In the genomic region with DNA sequence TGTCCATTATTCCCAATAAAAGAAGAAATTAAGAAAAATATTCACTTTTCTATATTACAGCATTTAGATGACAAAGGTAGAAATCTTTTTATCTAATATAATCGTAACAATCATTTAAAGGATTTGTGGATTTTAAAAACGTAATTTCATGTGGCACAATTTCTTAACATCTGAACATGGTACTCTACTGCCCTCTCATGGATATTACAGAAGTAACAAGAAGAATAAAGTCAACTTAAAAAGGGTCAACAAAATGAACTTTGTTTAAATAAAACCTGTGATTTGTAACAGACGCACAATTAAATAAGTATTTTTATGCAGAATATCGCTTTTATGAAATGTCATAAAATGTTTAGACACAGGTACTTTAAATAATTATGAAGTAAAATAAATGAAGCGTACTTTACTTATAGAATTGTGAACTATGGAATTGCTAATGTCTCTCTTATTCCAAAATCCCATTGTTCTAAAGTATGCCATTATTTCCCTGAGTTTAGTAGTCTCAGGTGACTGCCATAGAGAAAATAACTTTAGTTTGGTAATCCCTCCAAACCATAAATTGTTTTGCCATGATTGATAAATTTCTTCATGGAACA, we compare ENCODE assay signal across 8 cellular contexts.
DNase-seq lines count a peak whose midpoint lies in the region; ATAC-seq, FAIRE-seq and TF ChIP-seq lines count a peak whose summit lies in the region.

No MANE protein-coding gene starts in this region.

- ATAC-seq in WTC11 (no peak), GM19023 (IDR thresholded peaks at IDR 0.05; ENCODE audit: unreplicated experiment) (no peak), HG02885 (IDR thresholded peaks at IDR 0.05; ENCODE audit: poor library complexity, unreplicated experiment) (no peak), HG03521 (IDR thresholded peaks at IDR 0.05; ENCODE audit: unreplicated experiment) (no peak)

- H3K4me1 Mint-ChIP-seq in WTC11, result peaks cover 5% of the 10 kb centered on the region

- CTCF ChIA-PET in WTC11 (lab: Charles Lee), result no interaction called here

- no peaks in the 10 kb centered on the region for H3K36me3 Mint-ChIP-seq in WTC11

- POLR2A ChIA-PET in WTC11 (lab: Charles Lee), result no interaction called here

- TF ChIP-seq CTCF in D721Med (IDR thresholded peaks at IDR 0.05; ENCODE audit: insufficient read depth, missing control alignments) (peak; percentile 80), LNCAP (IDR thresholded peaks at IDR 0.05) (peak; percentile 73), WTC11 (IDR thresholded peaks at IDR 0.05) (peak; percentile 41; the same call in 1 of the 2 replicates)

- no peaks in the 10 kb centered on the region for H3K9me3 Mint-ChIP-seq in WTC11

- no peak overlapping the region for H3K4me3 Mint-ChIP-seq in WTC11

- FAIRE-seq in D721Med (lab: Jason Lieb, UNC) (peak; percentile 83), islet of Langerhans (lab: Jason Lieb, UNC) (peak; percentile 100)

- DNase-seq in D721Med (ENCODE audit: insufficient read length, low spot score), result no peak
- no peak for DNase-seq in WTC11 (ENCODE audit: low spot score)
- DNase-seq in stimulated activated CD4-positive, alpha-beta T cell treated with anti-CD3 and anti-CD28 coated beads, Interleukin-2, amount 100 ng/mL, for 48 hours, result no peak

- H3K27me3 Mint-ChIP-seq in WTC11 (ENCODE audit: low read depth), result no peaks in the 10 kb centered on the region

- no peak overlapping the region for H3K27ac Mint-ChIP-seq in WTC11

TF ChIP-seq in WTC11, 78 proteins besides CTCF, POLR2A, EP300 and RAD21:
- TF ChIP-seq ZNF671 (CRISPR knock-in tag; IDR thresholded peaks at IDR 0.05) (no peak), NFYB (CRISPR knock-in tag; conservative IDR thresholded peaks at IDR 0.05; ENCODE audit: low read depth) (no peak), NR2C2 (CRISPR knock-in tag; IDR thresholded peaks at IDR 0.05) (no peak), EMX1 (CRISPR knock-in tag; IDR thresholded peaks at IDR 0.05) (no peak), ZNF232 (CRISPR knock-in tag; IDR thresholded peaks at IDR 0.05) (no peak), NR3C1 (CRISPR knock-in tag; conservative IDR thresholded peaks at IDR 0.05; ENCODE audit: low read depth) (no peak), ZNF263 (CRISPR knock-in tag; IDR thresholded peaks at IDR 0.05; ENCODE audit: low read depth) (no peak), ESRRA (CRISPR knock-in tag; IDR thresholded peaks at IDR 0.05; ENCODE audit: borderline replicate concordance) (no peak), ZNF416 (CRISPR knock-in tag; IDR thresholded peaks at IDR 0.05) (no peak), RELA (CRISPR knock-in tag; IDR thresholded peaks at IDR 0.05; ENCODE audit: borderline replicate concordance) (no peak), ZNF138 (CRISPR knock-in tag; conservative IDR thresholded peaks at IDR 0.05) (no peak), ZNF317 (CRISPR knock-in tag; IDR thresholded peaks at IDR 0.05; ENCODE audit: borderline replicate concordance, low read depth) (no peak), MXD4 (CRISPR knock-in tag; IDR thresholded peaks at IDR 0.05; ENCODE audit: borderline replicate concordance) (no peak)
- TF ChIP-seq, protein P1, sequence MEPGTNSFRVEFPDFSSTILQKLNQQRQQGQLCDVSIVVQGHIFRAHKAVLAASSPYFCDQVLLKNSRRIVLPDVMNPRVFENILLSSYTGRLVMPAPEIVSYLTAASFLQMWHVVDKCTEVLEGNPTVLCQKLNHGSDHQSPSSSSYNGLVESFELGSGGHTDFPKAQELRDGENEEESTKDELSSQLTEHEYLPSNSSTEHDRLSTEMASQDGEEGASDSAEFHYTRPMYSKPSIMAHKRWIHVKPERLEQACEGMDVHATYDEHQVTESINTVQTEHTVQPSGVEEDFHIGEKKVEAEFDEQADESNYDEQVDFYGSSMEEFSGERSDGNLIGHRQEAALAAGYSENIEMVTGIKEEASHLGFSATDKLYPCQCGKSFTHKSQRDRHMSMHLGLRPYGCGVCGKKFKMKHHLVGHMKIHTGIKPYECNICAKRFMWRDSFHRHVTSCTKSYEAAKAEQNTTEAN (CRISPR knock-in tag; IDR thresholded peaks at IDR 0.05), result no peak
- TF ChIP-seq, protein P2, sequence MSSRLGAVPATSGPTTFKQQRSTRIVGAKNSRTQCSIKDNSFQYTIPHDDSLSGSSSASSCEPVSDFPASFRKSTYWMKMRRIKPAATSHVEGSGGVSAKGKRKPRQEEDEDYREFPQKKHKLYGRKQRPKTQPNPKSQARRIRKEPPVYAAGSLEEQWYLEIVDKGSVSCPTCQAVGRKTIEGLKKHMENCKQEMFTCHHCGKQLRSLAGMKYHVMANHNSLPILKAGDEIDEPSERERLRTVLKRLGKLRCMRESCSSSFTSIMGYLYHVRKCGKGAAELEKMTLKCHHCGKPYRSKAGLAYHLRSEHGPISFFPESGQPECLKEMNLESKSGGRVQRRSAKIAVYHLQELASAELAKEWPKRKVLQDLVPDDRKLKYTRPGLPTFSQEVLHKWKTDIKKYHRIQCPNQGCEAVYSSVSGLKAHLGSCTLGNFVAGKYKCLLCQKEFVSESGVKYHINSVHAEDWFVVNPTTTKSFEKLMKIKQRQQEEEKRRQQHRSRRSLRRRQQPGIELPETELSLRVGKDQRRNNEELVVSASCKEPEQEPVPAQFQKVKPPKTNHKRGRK (CRISPR knock-in tag; IDR thresholded peaks at IDR 0.05; ENCODE audit: borderline replicate concordance), result no peak
- TF ChIP-seq, protein P3, sequence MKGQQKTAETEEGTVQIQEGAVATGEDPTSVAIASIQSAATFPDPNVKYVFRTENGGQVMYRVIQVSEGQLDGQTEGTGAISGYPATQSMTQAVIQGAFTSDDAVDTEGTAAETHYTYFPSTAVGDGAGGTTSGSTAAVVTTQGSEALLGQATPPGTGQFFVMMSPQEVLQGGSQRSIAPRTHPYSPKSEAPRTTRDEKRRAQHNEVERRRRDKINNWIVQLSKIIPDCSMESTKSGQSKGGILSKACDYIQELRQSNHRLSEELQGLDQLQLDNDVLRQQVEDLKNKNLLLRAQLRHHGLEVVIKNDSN (CRISPR knock-in tag; IDR thresholded peaks at IDR 0.05), result no peak
